8 cellular contexts compared by ENCODE assay signal in genomic region chr11:6681949-6682348, GRCh38. TPM values are rescaled to one million over a fixed set of nuclear protein-coding genes. Genes with fewer than 3 reads are reported as not detected.
A peak's percentile ranks its signal among the peaks of the same experiment; 100 is the strongest.
DNase-seq lines count a peak whose midpoint lies in the region; ATAC-seq and TF ChIP-seq lines count a peak whose summit lies in the region.

No MANE protein-coding gene starts in this region.

- H3K4me1 Mint-ChIP-seq in CD8-positive, alpha-beta memory T cell = peaks cover 26 to 45% (median 42%) of the 10 kb centered on the region in 3 donors
- H3K4me1 Mint-ChIP-seq in neural crest cell = peaks cover 25% of the 10 kb centered on the region

- H3K36me3 ChIP-seq in CD8-positive, alpha-beta memory T cell (ENCODE audit: insufficient read depth, low read length) = peaks cover 4% of the 10 kb centered on the region

- H3K27ac Mint-ChIP-seq in CD8-positive, alpha-beta memory T cell = peak overlapping the region; percentile 71 to 99 (median 98)
- H3K27ac Mint-ChIP-seq in neural crest cell (ENCODE audit: unreplicated experiment) = peak overlapping the region; percentile 99

- peaks cover 17% of the 10 kb centered on the region for H3K4me1 ChIP-seq in CD8-positive, alpha-beta memory T cell (ENCODE audit: insufficient read depth, low read length)

- peak overlapping the region; percentile 87 to 99 (median 98) for H3K4me3 Mint-ChIP-seq in CD8-positive, alpha-beta memory T cell
- peak overlapping the region; percentile 99 for H3K4me3 Mint-ChIP-seq in neural crest cell

- CTCF ChIA-PET in CD8-positive, alpha-beta memory T cell (lab: Charles Lee) = interaction anchor here (0.8 to 5.5 kb wide), 7 partner anchors 9 to 279 kb away, joined by 3 to 68 read pairs (median 37); partner anchors contain the start of genes ILK, RRP8 and TPP1

- TF ChIP-seq CTCF in coronary artery (IDR thresholded peaks at IDR 0.05) (no peak), neural crest cell (conservative IDR thresholded peaks at IDR 0.05) (no peak)

- peak overlapping the region; percentile 90 for H3K27ac ChIP-seq in CD8-positive, alpha-beta memory T cell (ENCODE audit: low read depth, low read length)
- H3K27ac ChIP-seq in coronary artery = peak overlapping the region in 1 of 2 donors; percentile 88

- POLR2A ChIA-PET in CD8-positive, alpha-beta memory T cell (lab: Charles Lee) = interaction anchor here (0.6 to 1.6 kb wide), 4 partner anchors 10 to 200 kb away, joined by 3 to 5 read pairs (median 4); no protein-coding TSS in a partner anchor

- DNase-seq in CD8-positive, alpha-beta memory T cell = no peak
- DNase-seq in LHCN-M2 (ENCODE audit: low read depth) (peak; percentile 56), coronary artery (ENCODE audit: low spot score) (no peak), neural crest cell (ENCODE audit: low read depth, low spot score) (no peak), AG08396 (ENCODE audit: low spot score) (no peak), MV-4-11 (lab: John Stamatoyannopoulos, UW) (no peak)

- no peaks in the 10 kb centered on the region for H3K27me3 ChIP-seq in CD8-positive, alpha-beta memory T cell (ENCODE audit: insufficient read depth, low read length, poor library complexity, severe bottlenecking)

- peak overlapping the region; percentile 98 for H3K4me3 ChIP-seq in CD8-positive, alpha-beta memory T cell (ENCODE audit: low read length)
- H3K4me3 ChIP-seq in coronary artery = peak overlapping the region; percentile 95

- peaks cover 0 to 2% of the 10 kb centered on the region in 2 donors for H3K27me3 Mint-ChIP-seq in CD8-positive, alpha-beta memory T cell
- H3K27me3 Mint-ChIP-seq in neural crest cell (ENCODE audit: low read depth) = no peaks in the 10 kb centered on the region

- ATAC-seq in HG02970 (IDR thresholded peaks at IDR 0.05; ENCODE audit: low FRiP score, unreplicated experiment) = no peak
- ATAC-seq in HG03521 (IDR thresholded peaks at IDR 0.05; ENCODE audit: unreplicated experiment) = no peak

- H3K9me3 ChIP-seq in CD8-positive, alpha-beta memory T cell (ENCODE audit: low read length) = no peaks in the 10 kb centered on the region

- peaks cover 0 to 1% (median 0%) of the 10 kb centered on the region in 5 donors for H3K9me3 Mint-ChIP-seq in CD8-positive, alpha-beta memory T cell
- H3K9me3 Mint-ChIP-seq in neural crest cell = no peaks in the 10 kb centered on the region

- peaks cover 0 to 35% (median 3%) of the 10 kb centered on the region in 3 donors for H3K36me3 Mint-ChIP-seq in CD8-positive, alpha-beta memory T cell
- H3K36me3 Mint-ChIP-seq in neural crest cell (ENCODE audit: low read depth) = peaks cover 18% of the 10 kb centered on the region

RNA-seq across cellular contexts. Expression of gene MRPL17, which starts 1.2 kb away (rescaled TPM):
- 100 to 1,000 TPM; 124 to 129 TPM for total RNA-seq in CD8-positive, alpha-beta memory T cell
- polyA plus RNA-seq in CD8-positive, alpha-beta memory T cell = 24.3 TPM
- total RNA-seq in LHCN-M2 (2014; rRNA removed) (98.6 and 427 TPM in 2 replicates), neural crest cell (47.2 and 58.9 TPM in 2 replicates)
- 145 TPM for polyA plus RNA-seq in LHCN-M2 (2012)

RNA-seq across cellular contexts. Expression of gene DCHS1, which starts 26.3 kb away (rescaled TPM):
- under 1 TPM; 0.89 to 0.96 TPM for total RNA-seq in CD8-positive, alpha-beta memory T cell
- polyA plus RNA-seq in CD8-positive, alpha-beta memory T cell = 1.5 TPM
- 2.4 and 2.6 TPM in 2 replicates for total RNA-seq in LHCN-M2 (2014; rRNA removed)
- 0.56 TPM for polyA plus RNA-seq in LHCN-M2 (2012)
- total RNA-seq in neural crest cell = 37.5 and 40.4 TPM in 2 replicates

Comparison
In these comparisons a context has a peak if more than half of its experiments do, and no peak if none do; other contexts are left out.
1. RNA of gene DCHS1, which starts 26.3 kb away (total RNA-seq): 37.5 to 40.4 TPM in neural crest cell; 2.4 to 2.6 TPM in LHCN-M2 and 0.89 to 0.96 TPM in CD8-positive, alpha-beta memory T cell; every median in the first group is over 10 times any median in the second.